In genomic region chr1:40848530-40849189, GRCh38 we compare ENCODE assay signal across 8 cellular contexts. TPM values are rescaled to one million over a fixed set of nuclear protein-coding genes. Genes with fewer than 3 reads are reported as not detected.
DNase-seq lines count a peak whose midpoint lies in the region; ATAC-seq and TF ChIP-seq lines count a peak whose summit lies in the region.

No MANE protein-coding gene starts in this region.

- H3K4me3 ChIP-seq in spleen = no peak overlapping the region

- no peak for ATAC-seq in GM18858 (IDR thresholded peaks at IDR 0.05; ENCODE audit: unreplicated experiment)
- no peak for ATAC-seq in activated T-cell treated with anti-CD3 and anti-CD28 coated beads, Interleukin-2, amount 50 U/mL, for 4 hours

- no peaks in the 10 kb centered on the region for H3K27me3 Mint-ChIP-seq in activated T-cell treated with anti-CD3 and anti-CD28 coated beads, Interleukin-2, amount 50 U/mL, for 4 hours (ENCODE audit: low read depth)

- intact Hi-C loops in spleen (cut with DNase I; ENCODE audit: low total_unique reads) = loop anchor here (5.0 kb wide), 2 partner anchors 76 to 104 kb away; no protein-coding TSS in a partner anchor

- no peak overlapping the region for H3K27ac ChIP-seq in spleen

- peak; percentile 85 for DNase-seq in AG20443 (ENCODE audit: low spot score)
- no peak for DNase-seq in GM20000 (ENCODE audit: low spot score)
- peak; percentile 56 for DNase-seq in NCI-H226
- peak; percentile 37 for DNase-seq in amniotic stem cell (lab: John Stamatoyannopoulos, UW)
- peak; percentile 5 to 35 for DNase-seq in hippocampal formation (lab: John Stamatoyannopoulos, UW)
- peak; percentile 71 for DNase-seq in spleen
- DNase-seq in activated T-cell treated with anti-CD3 and anti-CD28 coated beads, Interleukin-2, amount 50 U/mL, for 4 hours = no peak

- TF ChIP-seq POLR2A in spleen (IDR thresholded peaks at IDR 0.05) = no peak

- no peaks in the 10 kb centered on the region for H3K36me3 Mint-ChIP-seq in activated T-cell treated with anti-CD3 and anti-CD28 coated beads, Interleukin-2, amount 50 U/mL, for 4 hours (ENCODE audit: insufficient read depth)

- H3K9me3 Mint-ChIP-seq in activated T-cell treated with anti-CD3 and anti-CD28 coated beads, Interleukin-2, amount 50 U/mL, for 4 hours = no peaks in the 10 kb centered on the region

- H3K9me3 ChIP-seq in spleen = no peaks in the 10 kb centered on the region

- no peaks in the 10 kb centered on the region for H3K27me3 ChIP-seq in spleen (replicated peaks in 1 of 7)

- TF ChIP-seq CTCF in GM20000 (IDR thresholded peaks at IDR 0.05; ENCODE audit: extremely low read depth, missing control alignments) (peak; percentile 65), spleen (IDR thresholded peaks at IDR 0.05 in 8 of 11, conservative IDR thresholded peaks at IDR 0.05 in 3 of 11) (peak; percentile 41 to 84 (median 68))

- no peak overlapping the region for H3K4me3 Mint-ChIP-seq in activated T-cell treated with anti-CD3 and anti-CD28 coated beads, Interleukin-2, amount 50 U/mL, for 4 hours

- peaks cover 13% of the 10 kb centered on the region for H3K4me1 Mint-ChIP-seq in activated T-cell treated with anti-CD3 and anti-CD28 coated beads, Interleukin-2, amount 50 U/mL, for 4 hours (ENCODE audit: low read depth)

- no peaks in the 10 kb centered on the region for H3K36me3 ChIP-seq in spleen

- H3K4me1 ChIP-seq in spleen = peaks cover 0 to 31% (median 17%) of the 10 kb centered on the region in 6 donors

- WGBS in spleen, 5 donors = 62 to 73% (median 71%) methylated on average over 6 of the region's 6 CpGs

RNA-seq across cellular contexts. Expression of gene CITED4, which starts 13.5 kb away (rescaled TPM):
- 10 to 100 TPM; 36.1 to 98.8 (median 50.4) TPM for total RNA-seq in spleen
- polyA plus RNA-seq in spleen = 10 to 100 TPM in 2 of 3 donors, 1 to 10 TPM in 1; 10.0 to 25.5 (median 13.0) TPM
- total RNA-seq in activated T-cell treated with anti-CD3 and anti-CD28 coated beads, Interleukin-2, amount 50 U/mL, for 4 hours = 1 to 10 TPM; 3.1 to 3.5 (median 3.2) TPM

Comparison
In these comparisons a context has a peak if more than half of its experiments do, and no peak if none do; other contexts are left out.
1. DNase-seq: peak in AG20443 (single experiment), NCI-H226 (single experiment), amniotic stem cell (single experiment), hippocampal formation (2 of 2) and spleen (single experiment); none in GM20000 (single experiment) and activated T-cell treated with anti-CD3 and anti-CD28 coated beads, Interleukin-2, amount 50 U/mL, for 4 hours (single experiment).
2. RNA of gene CITED4, which starts 13.5 kb away (total RNA-seq): 36.1 to 98.8 TPM in spleen; 3.1 to 3.5 TPM in activated T-cell treated with anti-CD3 and anti-CD28 coated beads, Interleukin-2, amount 50 U/mL, for 4 hours; every median in the first group is over 4 times any median in the second.